Comparison of ENCODE assay signal across 19 cellular contexts in genomic region chr1:118989006-118989736, GRCh38. TPM values are rescaled to one million over a fixed set of nuclear protein-coding genes. Genes with fewer than 3 reads are reported as not detected.
A peak's percentile ranks its signal among the peaks of the same experiment; 100 is the strongest.
DNase-seq lines count a peak whose midpoint lies in the region; ATAC-seq and TF ChIP-seq lines count a peak whose summit lies in the region.
"Had no signal": no experiment of that assay in that cellular context is flagged by ENCODE, and none has a peak within 500 bp of the region (broad histone marks: within the 10 kb centered on the region; RNA-seq: fewer than 3 reads in every experiment).

No MANE protein-coding gene starts in this region.

- H3K27ac ChIP-seq in ACC112 (ENCODE audit: low read depth, low read length) (peak overlapping the region; percentile 4; the same call in 1 of the 2 replicates), endodermal cell (ENCODE audit: low read depth, low read length) (no peak overlapping the region)
- H3K27ac ChIP-seq: KMS-11, left lung, neutrophil had no signal

- H3K27me3 ChIP-seq in ACC112 (ENCODE audit: insufficient read depth, low read length) (no peaks in the 10 kb centered on the region), endodermal cell (ENCODE audit: control insufficient read depth, insufficient read depth, low read length, poor library complexity, severe bottlenecking) (peaks cover 100% of the 10 kb centered on the region)

- no peak overlapping the region for H3K9ac ChIP-seq in endodermal cell (ENCODE audit: extremely low read depth, low read length, poor library complexity, severe bottlenecking)
- H3K9ac ChIP-seq: KMS-11 had no signal

- H2AFZ ChIP-seq in ACC112 (ENCODE audit: low read length, unreplicated experiment) = no peak overlapping the region

- H3K36me3 Mint-ChIP-seq in HFFc6 (ENCODE audit: low read depth) = peaks cover 7% of the 10 kb centered on the region
- no peaks in the 10 kb centered on the region for H3K36me3 Mint-ChIP-seq in endodermal cell (ENCODE audit: low read depth)
- no peaks in the 10 kb centered on the region for H3K36me3 Mint-ChIP-seq in neural crest cell (ENCODE audit: low read depth)

- H3K4me3 Mint-ChIP-seq in HFFc6 = peak overlapping the region; percentile 98; the same call in 1 of the 2 replicates
- H3K4me3 Mint-ChIP-seq in endodermal cell = peak overlapping the region; percentile 48
- peak overlapping the region; percentile 78 for H3K4me3 Mint-ChIP-seq in neural crest cell

- no peak overlapping the region for H3K27ac Mint-ChIP-seq in HFFc6
- no peak overlapping the region for H3K27ac Mint-ChIP-seq in endodermal cell
- H3K27ac Mint-ChIP-seq in neural crest cell (ENCODE audit: unreplicated experiment) = no peak overlapping the region
- H3K27ac Mint-ChIP-seq: activated T-cell treated with anti-CD3 and anti-CD28 coated beads, Interleukin-2, amount 50 U/mL, for 72 hours had no signal

- no peak for DNase-seq in HFFc6
- peak; percentile 85 for DNase-seq in endodermal cell
- no peak for DNase-seq in neural crest cell (ENCODE audit: low read depth, low spot score)
- DNase-seq in RPMI8226 = no peak
- no peak for DNase-seq in NCI-H2196 (lab: John Stamatoyannopoulos, UW; ENCODE audit: unreplicated experiment)
- no peak for DNase-seq in nucleus accumbens (lab: John Stamatoyannopoulos, UW)
- DNase-seq: activated CD4-positive, alpha-beta T cell treated with anti-CD3 and anti-CD28 coated beads, Interleukin-2, amount 50 U/mL, for 1 hour; activated T-cell treated with anti-CD3 and anti-CD28 coated beads, Interleukin-2, amount 50 U/mL, for 72 hours; aorta; DMS153; effector CD8-positive, alpha-beta T cell; left lung; NCI-H1417 had no signal

- no peaks in the 10 kb centered on the region for H3K36me3 ChIP-seq in ACC112 (ENCODE audit: insufficient read depth, low read length)
- H3K36me3 ChIP-seq in endodermal cell (ENCODE audit: control insufficient read depth, insufficient read depth, low read length) = no peaks in the 10 kb centered on the region
- H3K36me3 ChIP-seq: left lung, neutrophil had no signal

- TF ChIP-seq CTCF in HFFc6 (IDR thresholded peaks at IDR 0.05) (no peak), endodermal cell (conservative IDR thresholded peaks at IDR 0.05) (no peak), neural crest cell (conservative IDR thresholded peaks at IDR 0.05) (no peak)

- H3K4me1 ChIP-seq in ACC112 (ENCODE audit: control insufficient read depth, insufficient read depth, low read length, unreplicated experiment) = no peaks in the 10 kb centered on the region
- peaks cover 8% of the 10 kb centered on the region for H3K4me1 ChIP-seq in endodermal cell (ENCODE audit: control insufficient read depth, insufficient read depth, low read length)

- H3K27me3 Mint-ChIP-seq in HFFc6 (ENCODE audit: insufficient read depth) (peaks cover 17% of the 10 kb centered on the region), endodermal cell (ENCODE audit: insufficient read depth) (peaks cover 100% of the 10 kb centered on the region), neural crest cell (ENCODE audit: low read depth) (peaks cover 100% of the 10 kb centered on the region)

- 14 to 15% methylated on average over 22 to 40 of the region's 40 CpGs for WGBS in endodermal cell (ENCODE audit: insufficient coverage in 1 of 2, insufficient read length in 1 of 2), 2 experiments

- ATAC-seq in GM21526 (IDR thresholded peaks at IDR 0.05; ENCODE audit: low FRiP score, unreplicated experiment) = no peak
- ATAC-seq: activated T-cell treated with anti-CD3 and anti-CD28 coated beads, Interleukin-2, amount 50 U/mL, for 72 hours; left lung had no signal

- peaks cover 33% of the 10 kb centered on the region for H3K79me2 ChIP-seq in ACC112 (ENCODE audit: control insufficient read depth, insufficient read depth, low read length, unreplicated experiment)

- H3K4me3 ChIP-seq in ACC112 (ENCODE audit: low read depth, low read length) (peak overlapping the region; percentile 94; the same call in 1 of the 2 replicates), endodermal cell (ENCODE audit: low read length) (no peak overlapping the region)
- H3K4me3 ChIP-seq: left lung had no signal

- peaks cover 37% of the 10 kb centered on the region for H3K4me1 Mint-ChIP-seq in HFFc6 (ENCODE audit: low read depth)
- peaks cover 37% of the 10 kb centered on the region for H3K4me1 Mint-ChIP-seq in endodermal cell
- peaks cover 49% of the 10 kb centered on the region for H3K4me1 Mint-ChIP-seq in neural crest cell

- H3K9me3 Mint-ChIP-seq in HFFc6 (peaks cover under 1% of the 10 kb centered on the region; the same call in 1 of the 2 replicates), endodermal cell (peaks cover 3% of the 10 kb centered on the region), neural crest cell (no peaks in the 10 kb centered on the region)

- H3K9me3 ChIP-seq in endodermal cell (ENCODE audit: control insufficient read depth, low read length) = peaks cover 5% of the 10 kb centered on the region
- H3K9me3 ChIP-seq: left lung, neutrophil had no signal

RNA-seq across cellular contexts. Expression of gene TBX15, which starts 1.0 kb away (rescaled TPM):
- 10 to 100 TPM in 3 of 6 experiments, 1 to 10 TPM in 3; 5.3 to 12.2 (median 10.0) TPM for total RNA-seq in HFFc6 (2021; fragmentation: NEBNext Ultra II Directional; extraction: Animal tissue kit (Norgen Biotek cat#: 25700))
- total RNA-seq in endodermal cell (under 1 TPM in 1 of 2 donors, not detected in 1; 0.09 TPM), neural crest cell (3.2 and 3.4 TPM in 2 replicates)
- 3.6 TPM for polyA plus RNA-seq in endodermal cell (2013, experiment 1 of 2)
- 2.9 TPM for polyA plus RNA-seq in endodermal cell (2013, experiment 2 of 2)
- total RNA-seq: NCI-H460; T-helper 2 cell treated with Interferon-gamma antibody and Interleukin-4, amounts not matched to agents 100 ng/mL and 5 ng/mL, for 36 hours had no signal

Comparison
In these comparisons a context has a peak if more than half of its experiments do, and no peak if none do; other contexts are left out.
1. H3K4me3 Mint-ChIP-seq: peak in every context shown above with its lines; median percentile 98 in HFFc6; 78 in neural crest cell; 48 in endodermal cell.